In genomic region chr3:108897883-108898282, GRCh38 we compare ENCODE assay signal across 19 cellular contexts. TPM values are rescaled to one million over a fixed set of nuclear protein-coding genes. Genes with fewer than 3 reads are reported as not detected.
DNase-seq lines count a peak whose midpoint lies in the region; ATAC-seq lines count a peak whose summit lies in the region.
"Had no signal": no experiment of that assay in that cellular context is flagged by ENCODE, and none has a peak within 500 bp of the region (broad histone marks: within the 10 kb centered on the region; RNA-seq: fewer than 3 reads in every experiment).

No MANE protein-coding gene starts in this region.

- H3K9me3 ChIP-seq in MG63: no peaks in the 10 kb centered on the region
- H3K9me3 ChIP-seq: left lung had no signal

- no peak overlapping the region for H3K4me3 ChIP-seq in MG63
- H3K4me3 ChIP-seq: K562, left lung, skin epidermis had no signal

- peak overlapping the region; percentile 67 for H3K27ac Mint-ChIP-seq in activated CD4-positive, alpha-beta T cell treated with anti-CD3 and anti-CD28 coated beads, Interleukin-2, amount 10 ng/mL, durations not matched to agents 24 days and 14 days
- H3K27ac Mint-ChIP-seq in activated T-helper 2 cell treated with anti-CD3 and anti-CD28 coated beads, Interferon-gamma antibody, Interleukin-2, Interleukin-4, amounts not matched to agents 10 μg/mL and 5 μg/mL and 100 μg/mL, durations not matched to agents 14 hours and 24 hours and 36 hours: peak overlapping the region; percentile 63
- H3K27ac Mint-ChIP-seq: CD14-positive monocyte; stimulated activated effector memory CD8-positive, alpha-beta T cell treated with anti-CD3 and anti-CD28 coated beads, Interleukin-12 subunit alpha, Interleukin-12 subunit beta, amount 100 ng/mL, for 72 hours had no signal

- peaks cover 8% of the 10 kb centered on the region for H3K9me3 Mint-ChIP-seq in activated CD4-positive, alpha-beta T cell treated with anti-CD3 and anti-CD28 coated beads, Interleukin-2, amount 10 ng/mL, durations not matched to agents 24 days and 14 days
- H3K9me3 Mint-ChIP-seq in activated T-helper 2 cell treated with anti-CD3 and anti-CD28 coated beads, Interferon-gamma antibody, Interleukin-2, Interleukin-4, amounts not matched to agents 10 μg/mL and 5 μg/mL and 100 μg/mL, durations not matched to agents 14 hours and 24 hours and 36 hours: peaks cover 3% of the 10 kb centered on the region
- H3K9me3 Mint-ChIP-seq: stimulated activated effector memory CD8-positive, alpha-beta T cell treated with anti-CD3 and anti-CD28 coated beads, Interleukin-12 subunit alpha, Interleukin-12 subunit beta, amount 100 ng/mL, for 72 hours had no signal

- H3K36me3 Mint-ChIP-seq in activated CD4-positive, alpha-beta T cell treated with anti-CD3 and anti-CD28 coated beads, Interleukin-2, amount 10 ng/mL, durations not matched to agents 24 days and 14 days (ENCODE audit: low read depth): no peaks in the 10 kb centered on the region
- H3K36me3 Mint-ChIP-seq in activated T-helper 2 cell treated with anti-CD3 and anti-CD28 coated beads, Interferon-gamma antibody, Interleukin-2, Interleukin-4, amounts not matched to agents 10 μg/mL and 5 μg/mL and 100 μg/mL, durations not matched to agents 14 hours and 24 hours and 36 hours (ENCODE audit: low read depth): peaks cover 3% of the 10 kb centered on the region
- H3K36me3 Mint-ChIP-seq: CD14-positive monocyte; stimulated activated effector memory CD8-positive, alpha-beta T cell treated with anti-CD3 and anti-CD28 coated beads, Interleukin-12 subunit alpha, Interleukin-12 subunit beta, amount 100 ng/mL, for 72 hours had no signal

- H3K27me3 ChIP-seq in MG63: no peaks in the 10 kb centered on the region
- H3K27me3 ChIP-seq: left lung had no signal

- DNase-seq in activated CD4-positive, alpha-beta T cell treated with anti-CD3 and anti-CD28 coated beads, Interleukin-2, amount 10 ng/mL, durations not matched to agents 24 days and 14 days: no peak
- no peak for DNase-seq in activated CD4-positive, alpha-beta T cell treated with anti-CD3 and anti-CD28 coated beads for 4 hours
- DNase-seq in activated T-helper 2 cell treated with anti-CD3 and anti-CD28 coated beads, Interferon-gamma antibody, Interleukin-2, Interleukin-4, amounts not matched to agents 10 μg/mL and 5 μg/mL and 100 μg/mL, durations not matched to agents 14 hours and 24 hours and 36 hours (ENCODE audit: low spot score): no peak
- no peak for DNase-seq in MG63
- DNase-seq in NK-92 (lab: John Stamatoyannopoulos, UW; ENCODE audit: unreplicated experiment): no peak
- DNase-seq in SHP77 treated with DMSO at 0.1 percent for 48 hours (lab: John Stamatoyannopoulos, UW): no peak
- DNase-seq: amygdala, foreskin melanocyte, left lung, NCI-H1105 treated with DMSO at 0.1 percent for 48 hours, WERI-Rb-1 had no signal

- H3K4me3 Mint-ChIP-seq in activated CD4-positive, alpha-beta T cell treated with anti-CD3 and anti-CD28 coated beads, Interleukin-2, amount 10 ng/mL, durations not matched to agents 24 days and 14 days: peak overlapping the region; percentile 20
- peak overlapping the region; percentile 38 for H3K4me3 Mint-ChIP-seq in activated T-helper 2 cell treated with anti-CD3 and anti-CD28 coated beads, Interferon-gamma antibody, Interleukin-2, Interleukin-4, amounts not matched to agents 10 μg/mL and 5 μg/mL and 100 μg/mL, durations not matched to agents 14 hours and 24 hours and 36 hours (ENCODE audit: low read depth)
- H3K4me3 Mint-ChIP-seq: CD14-positive monocyte; stimulated activated effector memory CD8-positive, alpha-beta T cell treated with anti-CD3 and anti-CD28 coated beads, Interleukin-12 subunit alpha, Interleukin-12 subunit beta, amount 100 ng/mL, for 72 hours had no signal

- peaks cover 23% of the 10 kb centered on the region for H3K4me1 Mint-ChIP-seq in activated CD4-positive, alpha-beta T cell treated with anti-CD3 and anti-CD28 coated beads, Interleukin-2, amount 10 ng/mL, durations not matched to agents 24 days and 14 days
- H3K4me1 Mint-ChIP-seq in activated T-helper 2 cell treated with anti-CD3 and anti-CD28 coated beads, Interferon-gamma antibody, Interleukin-2, Interleukin-4, amounts not matched to agents 10 μg/mL and 5 μg/mL and 100 μg/mL, durations not matched to agents 14 hours and 24 hours and 36 hours (ENCODE audit: low read depth): peaks cover 23% of the 10 kb centered on the region

- intact Hi-C loops in activated CD4-positive, alpha-beta T cell treated with anti-CD3 and anti-CD28 coated beads, Interleukin-2, amount 10 ng/mL, durations not matched to agents 24 days and 14 days (cut with micrococcal nuclease): no loop called here
- intact Hi-C loops in activated T-helper 2 cell treated with anti-CD3 and anti-CD28 coated beads, Interferon-gamma antibody, Interleukin-2, Interleukin-4, amounts not matched to agents 10 μg/mL and 5 μg/mL and 100 μg/mL, durations not matched to agents 14 hours and 24 hours and 36 hours (cut with micrococcal nuclease): no loop called here

- H3K27me3 Mint-ChIP-seq in activated CD4-positive, alpha-beta T cell treated with anti-CD3 and anti-CD28 coated beads, Interleukin-2, amount 10 ng/mL, durations not matched to agents 24 days and 14 days: peaks cover 3% of the 10 kb centered on the region
- H3K27me3 Mint-ChIP-seq in activated T-helper 2 cell treated with anti-CD3 and anti-CD28 coated beads, Interferon-gamma antibody, Interleukin-2, Interleukin-4, amounts not matched to agents 10 μg/mL and 5 μg/mL and 100 μg/mL, durations not matched to agents 14 hours and 24 hours and 36 hours (ENCODE audit: low read depth): peaks cover 2% of the 10 kb centered on the region

- peak; percentile 55 for ATAC-seq in GM19452 (IDR thresholded peaks at IDR 0.05; ENCODE audit: unreplicated experiment)
- ATAC-seq in HG03097 (IDR thresholded peaks at IDR 0.05; ENCODE audit: low FRiP score, unreplicated experiment): peak; percentile 82
- ATAC-seq: K562; left lung; stimulated activated effector memory CD8-positive, alpha-beta T cell treated with anti-CD3 and anti-CD28 coated beads, Interleukin-12 subunit alpha, Interleukin-12 subunit beta, amount 100 ng/mL, for 72 hours had no signal

- no peaks in the 10 kb centered on the region for H3K36me3 ChIP-seq in MG63
- H3K36me3 ChIP-seq: left lung, WERI-Rb-1 had no signal

RNA-seq across cellular contexts. Expression of gene GUCA1C, which starts 55.8 kb away (rescaled TPM):
- total RNA-seq in activated CD4-positive, alpha-beta T cell treated with anti-CD3 and anti-CD28 coated beads, Interleukin-2, amount 10 ng/mL, durations not matched to agents 24 days and 14 days: not detected in 2 replicates
- total RNA-seq in activated T-helper 2 cell treated with anti-CD3 and anti-CD28 coated beads, Interferon-gamma antibody, Interleukin-2, Interleukin-4, amounts not matched to agents 10 μg/mL and 5 μg/mL and 100 μg/mL, durations not matched to agents 14 hours and 24 hours and 36 hours: not detected in 2 replicates
- not detected in 2 replicates for total RNA-seq in MG63 (2014; rRNA removed; shearing (Covaris generic); ENCODE audit: low replicate concordance)
- total RNA-seq: K562, left lung, osteocyte, ureter had no signal
